In the genomic region with DNA sequence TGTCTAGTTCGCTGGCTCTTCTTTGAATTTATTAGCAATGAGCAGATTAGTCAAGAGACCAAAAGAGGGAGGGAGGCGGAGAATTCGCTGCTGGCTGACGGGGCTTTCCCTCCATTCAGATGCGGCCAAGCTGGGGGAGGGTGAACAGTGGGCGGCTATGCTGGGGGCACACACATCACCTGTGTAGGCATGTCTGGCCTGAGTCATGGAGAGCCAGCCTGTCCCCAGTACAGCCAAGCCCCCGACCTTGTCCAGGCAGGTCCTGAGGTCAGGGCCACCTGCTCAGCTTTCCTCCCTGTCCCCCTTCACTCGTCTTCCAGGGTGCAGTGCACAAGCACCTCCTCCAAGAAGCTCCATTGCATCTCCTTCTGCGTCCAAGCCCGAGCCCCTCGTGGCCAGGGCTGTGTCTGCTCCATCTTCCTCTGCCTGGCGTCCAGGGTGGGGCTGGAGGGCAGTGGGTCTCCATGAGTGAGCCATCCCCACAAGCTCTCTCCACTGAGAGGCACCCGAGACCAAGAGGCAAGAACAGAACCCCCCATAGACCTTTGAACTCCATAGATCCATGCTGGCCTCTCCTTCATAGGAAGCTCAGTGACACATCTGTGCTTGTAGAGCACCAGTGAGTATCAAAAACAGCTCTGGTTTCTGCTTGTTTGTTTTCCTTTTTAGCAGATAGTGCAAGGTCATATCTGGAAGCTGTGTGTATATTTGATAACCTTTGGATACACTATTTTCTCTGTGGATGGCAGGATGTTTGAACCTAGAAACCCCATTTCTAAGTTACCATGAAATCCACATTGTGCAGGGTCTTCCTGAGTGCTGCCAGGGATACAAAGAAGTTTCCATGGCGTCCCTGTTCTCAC, we compare ENCODE assay signal across 1 cellular context.
TF ChIP-seq lines count a peak whose summit lies in the region.

No MANE protein-coding gene starts in this region.

TF ChIP-seq in HepG2, 621 proteins besides CTCF, POLR2A, EP300 and RAD21 (continued from another document and continues in another):
- TF ChIP-seq, protein P1, sequence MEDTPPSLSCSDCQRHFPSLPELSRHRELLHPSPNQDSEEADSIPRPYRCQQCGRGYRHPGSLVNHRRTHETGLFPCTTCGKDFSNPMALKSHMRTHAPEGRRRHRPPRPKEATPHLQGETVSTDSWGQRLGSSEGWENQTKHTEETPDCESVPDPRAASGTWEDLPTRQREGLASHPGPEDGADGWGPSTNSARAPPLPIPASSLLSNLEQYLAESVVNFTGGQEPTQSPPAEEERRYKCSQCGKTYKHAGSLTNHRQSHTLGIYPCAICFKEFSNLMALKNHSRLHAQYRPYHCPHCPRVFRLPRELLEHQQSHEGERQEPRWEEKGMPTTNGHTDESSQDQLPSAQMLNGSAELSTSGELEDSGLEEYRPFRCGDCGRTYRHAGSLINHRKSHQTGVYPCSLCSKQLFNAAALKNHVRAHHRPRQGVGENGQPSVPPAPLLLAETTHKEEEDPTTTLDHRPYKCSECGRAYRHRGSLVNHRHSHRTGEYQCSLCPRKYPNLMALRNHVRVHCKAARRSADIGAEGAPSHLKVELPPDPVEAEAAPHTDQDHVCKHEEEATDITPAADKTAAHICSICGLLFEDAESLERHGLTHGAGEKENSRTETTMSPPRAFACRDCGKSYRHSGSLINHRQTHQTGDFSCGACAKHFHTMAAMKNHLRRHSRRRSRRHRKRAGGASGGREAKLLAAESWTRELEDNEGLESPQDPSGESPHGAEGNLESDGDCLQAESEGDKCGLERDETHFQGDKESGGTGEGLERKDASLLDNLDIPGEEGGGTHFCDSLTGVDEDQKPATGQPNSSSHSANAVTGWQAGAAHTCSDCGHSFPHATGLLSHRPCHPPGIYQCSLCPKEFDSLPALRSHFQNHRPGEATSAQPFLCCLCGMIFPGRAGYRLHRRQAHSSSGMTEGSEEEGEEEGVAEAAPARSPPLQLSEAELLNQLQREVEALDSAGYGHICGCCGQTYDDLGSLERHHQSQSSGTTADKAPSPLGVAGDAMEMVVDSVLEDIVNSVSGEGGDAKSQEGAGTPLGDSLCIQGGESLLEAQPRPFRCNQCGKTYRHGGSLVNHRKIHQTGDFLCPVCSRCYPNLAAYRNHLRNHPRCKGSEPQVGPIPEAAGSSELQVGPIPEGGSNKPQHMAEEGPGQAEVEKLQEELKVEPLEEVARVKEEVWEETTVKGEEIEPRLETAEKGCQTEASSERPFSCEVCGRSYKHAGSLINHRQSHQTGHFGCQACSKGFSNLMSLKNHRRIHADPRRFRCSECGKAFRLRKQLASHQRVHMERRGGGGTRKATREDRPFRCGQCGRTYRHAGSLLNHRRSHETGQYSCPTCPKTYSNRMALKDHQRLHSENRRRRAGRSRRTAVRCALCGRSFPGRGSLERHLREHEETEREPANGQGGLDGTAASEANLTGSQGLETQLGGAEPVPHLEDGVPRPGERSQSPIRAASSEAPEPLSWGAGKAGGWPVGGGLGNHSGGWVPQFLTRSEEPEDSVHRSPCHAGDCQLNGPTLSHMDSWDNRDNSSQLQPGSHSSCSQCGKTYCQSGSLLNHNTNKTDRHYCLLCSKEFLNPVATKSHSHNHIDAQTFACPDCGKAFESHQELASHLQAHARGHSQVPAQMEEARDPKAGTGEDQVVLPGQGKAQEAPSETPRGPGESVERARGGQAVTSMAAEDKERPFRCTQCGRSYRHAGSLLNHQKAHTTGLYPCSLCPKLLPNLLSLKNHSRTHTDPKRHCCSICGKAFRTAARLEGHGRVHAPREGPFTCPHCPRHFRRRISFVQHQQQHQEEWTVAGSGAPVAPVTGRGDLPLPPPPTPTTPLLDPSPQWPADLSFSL (CRISPR knock-in tag; IDR thresholded peaks at IDR 0.05) = no peak
- no peak for TF ChIP-seq ZNF790 (CRISPR knock-in tag; IDR thresholded peaks at IDR 0.05; ENCODE audit: borderline replicate concordance)
- TF ChIP-seq ZNF251 (CRISPR knock-in tag; IDR thresholded peaks at IDR 0.05) = no peak
- TF ChIP-seq SAFB2 (CRISPR knock-in tag; IDR thresholded peaks at IDR 0.05; ENCODE audit: borderline replicate concordance, low read depth) = no peak; the same call in 1 of the 2 replicates
- no peak for TF ChIP-seq MZF1 (CRISPR knock-in tag; IDR thresholded peaks at IDR 0.05; ENCODE audit: borderline replicate concordance)
- TF ChIP-seq NRL (CRISPR knock-in tag; IDR thresholded peaks at IDR 0.05; ENCODE audit: borderline replicate concordance) = peak; percentile 53; the same call in 1 of the 2 replicates
- TF ChIP-seq, protein P2, sequence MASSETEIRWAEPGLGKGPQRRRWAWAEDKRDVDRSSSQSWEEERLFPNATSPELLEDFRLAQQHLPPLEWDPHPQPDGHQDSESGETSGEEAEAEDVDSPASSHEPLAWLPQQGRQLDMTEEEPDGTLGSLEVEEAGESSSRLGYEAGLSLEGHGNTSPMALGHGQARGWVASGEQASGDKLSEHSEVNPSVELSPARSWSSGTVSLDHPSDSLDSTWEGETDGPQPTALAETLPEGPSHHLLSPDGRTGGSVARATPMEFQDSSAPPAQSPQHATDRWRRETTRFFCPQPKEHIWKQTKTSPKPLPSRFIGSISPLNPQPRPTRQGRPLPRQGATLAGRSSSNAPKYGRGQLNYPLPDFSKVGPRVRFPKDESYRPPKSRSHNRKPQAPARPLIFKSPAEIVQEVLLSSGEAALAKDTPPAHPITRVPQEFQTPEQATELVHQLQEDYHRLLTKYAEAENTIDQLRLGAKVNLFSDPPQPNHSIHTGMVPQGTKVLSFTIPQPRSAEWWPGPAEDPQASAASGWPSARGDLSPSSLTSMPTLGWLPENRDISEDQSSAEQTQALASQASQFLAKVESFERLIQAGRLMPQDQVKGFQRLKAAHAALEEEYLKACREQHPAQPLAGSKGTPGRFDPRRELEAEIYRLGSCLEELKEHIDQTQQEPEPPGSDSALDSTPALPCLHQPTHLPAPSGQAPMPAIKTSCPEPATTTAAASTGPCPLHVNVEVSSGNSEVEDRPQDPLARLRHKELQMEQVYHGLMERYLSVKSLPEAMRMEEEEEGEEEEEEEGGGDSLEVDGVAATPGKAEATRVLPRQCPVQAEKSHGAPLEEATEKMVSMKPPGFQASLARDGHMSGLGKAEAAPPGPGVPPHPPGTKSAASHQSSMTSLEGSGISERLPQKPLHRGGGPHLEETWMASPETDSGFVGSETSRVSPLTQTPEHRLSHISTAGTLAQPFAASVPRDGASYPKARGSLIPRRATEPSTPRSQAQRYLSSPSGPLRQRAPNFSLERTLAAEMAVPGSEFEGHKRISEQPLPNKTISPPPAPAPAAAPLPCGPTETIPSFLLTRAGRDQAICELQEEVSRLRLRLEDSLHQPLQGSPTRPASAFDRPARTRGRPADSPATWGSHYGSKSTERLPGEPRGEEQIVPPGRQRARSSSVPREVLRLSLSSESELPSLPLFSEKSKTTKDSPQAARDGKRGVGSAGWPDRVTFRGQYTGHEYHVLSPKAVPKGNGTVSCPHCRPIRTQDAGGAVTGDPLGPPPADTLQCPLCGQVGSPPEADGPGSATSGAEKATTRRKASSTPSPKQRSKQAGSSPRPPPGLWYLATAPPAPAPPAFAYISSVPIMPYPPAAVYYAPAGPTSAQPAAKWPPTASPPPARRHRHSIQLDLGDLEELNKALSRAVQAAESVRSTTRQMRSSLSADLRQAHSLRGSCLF (CRISPR knock-in tag; IDR thresholded peaks at IDR 0.05; ENCODE audit: borderline replicate concordance) = no peak
- TF ChIP-seq BRCA1 (CRISPR knock-in tag; IDR thresholded peaks at IDR 0.05) = no peak
- TF ChIP-seq GFI1 (CRISPR knock-in tag; IDR thresholded peaks at IDR 0.05; ENCODE audit: borderline replicate concordance) = peak; percentile 73
- TF ChIP-seq ZNF598 (CRISPR knock-in tag; IDR thresholded peaks at IDR 0.05; ENCODE audit: borderline replicate concordance) = no peak
- TF ChIP-seq FOXO1 (CRISPR knock-in tag; IDR thresholded peaks at IDR 0.05) = peak; percentile 87
- peak; percentile 43; the same call in 1 of the 2 replicates for TF ChIP-seq KLF6 (CRISPR knock-in tag; IDR thresholded peaks at IDR 0.05)
- no peak for TF ChIP-seq ZNF12 (CRISPR knock-in tag; IDR thresholded peaks at IDR 0.05)
- peak; percentile 25 for TF ChIP-seq JARID2 (CRISPR knock-in tag; IDR thresholded peaks at IDR 0.05; ENCODE audit: insufficient replicate concordance)
- no peak for TF ChIP-seq HNRNPLL (IDR thresholded peaks at IDR 0.05; ENCODE audit: low read depth, low read length, poor library complexity, severe bottlenecking)
- peak; percentile 91 for TF ChIP-seq HNF4G (IDR thresholded peaks at IDR 0.05; ENCODE audit: borderline replicate concordance, low read depth, low read length)
- TF ChIP-seq HNF4G (CRISPR knock-in tag; IDR thresholded peaks at IDR 0.05; ENCODE audit: borderline replicate concordance, low read depth) = peak; percentile 97
- peak in 1 of 2 experiments; percentile 75; a peak in 1 of 4 replicates for TF ChIP-seq KLF16 (CRISPR knock-in tag; IDR thresholded peaks at IDR 0.05)
- TF ChIP-seq, protein P3, sequence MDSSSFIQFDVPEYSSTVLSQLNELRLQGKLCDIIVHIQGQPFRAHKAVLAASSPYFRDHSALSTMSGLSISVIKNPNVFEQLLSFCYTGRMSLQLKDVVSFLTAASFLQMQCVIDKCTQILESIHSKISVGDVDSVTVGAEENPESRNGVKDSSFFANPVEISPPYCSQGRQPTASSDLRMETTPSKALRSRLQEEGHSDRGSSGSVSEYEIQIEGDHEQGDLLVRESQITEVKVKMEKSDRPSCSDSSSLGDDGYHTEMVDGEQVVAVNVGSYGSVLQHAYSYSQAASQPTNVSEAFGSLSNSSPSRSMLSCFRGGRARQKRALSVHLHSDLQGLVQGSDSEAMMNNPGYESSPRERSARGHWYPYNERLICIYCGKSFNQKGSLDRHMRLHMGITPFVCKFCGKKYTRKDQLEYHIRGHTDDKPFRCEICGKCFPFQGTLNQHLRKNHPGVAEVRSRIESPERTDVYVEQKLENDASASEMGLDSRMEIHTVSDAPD (CRISPR knock-in tag; IDR thresholded peaks at IDR 0.05) = 0 out of 2 replicates have a peak, but pooled peaks have one; percentile 45
- TF ChIP-seq ZKSCAN5 (CRISPR knock-in tag; IDR thresholded peaks at IDR 0.05) = no peak
- TF ChIP-seq MYNN (CRISPR knock-in tag; IDR thresholded peaks at IDR 0.05; ENCODE audit: low read depth) = no peak
- peak; percentile 21 for TF ChIP-seq PHF5A (CRISPR knock-in tag; IDR thresholded peaks at IDR 0.05; ENCODE audit: low read depth, unreplicated experiment)
- no peak for TF ChIP-seq ZNF446 (CRISPR knock-in tag; IDR thresholded peaks at IDR 0.05)
- TF ChIP-seq, protein P4, sequence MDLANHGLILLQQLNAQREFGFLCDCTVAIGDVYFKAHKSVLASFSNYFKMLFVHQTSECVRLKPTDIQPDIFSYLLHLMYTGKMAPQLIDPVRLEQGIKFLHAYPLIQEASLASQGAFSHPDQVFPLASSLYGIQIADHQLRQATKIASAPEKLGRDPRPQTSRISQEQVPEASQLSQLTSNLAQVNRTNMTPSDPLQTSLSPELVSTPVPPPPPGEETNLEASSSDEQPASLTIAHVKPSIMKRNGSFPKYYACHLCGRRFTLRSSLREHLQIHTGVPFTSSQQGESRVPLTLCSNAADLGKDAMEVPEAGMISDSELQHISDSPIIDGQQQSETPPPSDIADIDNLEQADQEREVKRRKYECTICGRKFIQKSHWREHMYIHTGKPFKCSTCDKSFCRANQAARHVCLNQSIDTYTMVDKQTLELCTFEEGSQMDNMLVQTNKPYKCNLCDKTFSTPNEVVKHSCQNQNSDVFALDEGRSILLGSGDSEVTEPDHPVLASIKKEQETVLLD (CRISPR knock-in tag; IDR thresholded peaks at IDR 0.05; ENCODE audit: low read depth) = no peak
- no peak for TF ChIP-seq ZNF660 (CRISPR knock-in tag; IDR thresholded peaks at IDR 0.05; ENCODE audit: borderline replicate concordance, low read depth)
- no peak for TF ChIP-seq SRY (CRISPR knock-in tag; IDR thresholded peaks at IDR 0.05)
- TF ChIP-seq ZBTB8A (CRISPR knock-in tag; IDR thresholded peaks at IDR 0.05; ENCODE audit: borderline replicate concordance, low read depth) = 0 out of 2 replicates have a peak, but pooled peaks have one; percentile 56
- TF ChIP-seq, protein P5, sequence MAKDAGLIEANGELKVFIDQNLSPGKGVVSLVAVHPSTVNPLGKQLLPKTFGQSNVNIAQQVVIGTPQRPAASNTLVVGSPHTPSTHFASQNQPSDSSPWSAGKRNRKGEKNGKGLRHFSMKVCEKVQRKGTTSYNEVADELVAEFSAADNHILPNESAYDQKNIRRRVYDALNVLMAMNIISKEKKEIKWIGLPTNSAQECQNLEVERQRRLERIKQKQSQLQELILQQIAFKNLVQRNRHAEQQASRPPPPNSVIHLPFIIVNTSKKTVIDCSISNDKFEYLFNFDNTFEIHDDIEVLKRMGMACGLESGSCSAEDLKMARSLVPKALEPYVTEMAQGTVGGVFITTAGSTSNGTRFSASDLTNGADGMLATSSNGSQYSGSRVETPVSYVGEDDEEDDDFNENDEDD (CRISPR knock-in tag; IDR thresholded peaks at IDR 0.05; ENCODE audit: borderline replicate concordance) = no peak
- no peak for TF ChIP-seq ZNF83 (CRISPR knock-in tag; IDR thresholded peaks at IDR 0.05; ENCODE audit: borderline replicate concordance)
- TF ChIP-seq, protein P6, sequence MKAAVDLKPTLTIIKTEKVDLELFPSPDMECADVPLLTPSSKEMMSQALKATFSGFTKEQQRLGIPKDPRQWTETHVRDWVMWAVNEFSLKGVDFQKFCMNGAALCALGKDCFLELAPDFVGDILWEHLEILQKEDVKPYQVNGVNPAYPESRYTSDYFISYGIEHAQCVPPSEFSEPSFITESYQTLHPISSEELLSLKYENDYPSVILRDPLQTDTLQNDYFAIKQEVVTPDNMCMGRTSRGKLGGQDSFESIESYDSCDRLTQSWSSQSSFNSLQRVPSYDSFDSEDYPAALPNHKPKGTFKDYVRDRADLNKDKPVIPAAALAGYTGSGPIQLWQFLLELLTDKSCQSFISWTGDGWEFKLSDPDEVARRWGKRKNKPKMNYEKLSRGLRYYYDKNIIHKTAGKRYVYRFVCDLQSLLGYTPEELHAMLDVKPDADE (CRISPR knock-in tag; IDR thresholded peaks at IDR 0.05) = no peak
- no peak for TF ChIP-seq ZNF235 (CRISPR knock-in tag; IDR thresholded peaks at IDR 0.05; ENCODE audit: borderline replicate concordance)
- TF ChIP-seq SUZ12 (IDR thresholded peaks at IDR 0.05; ENCODE audit: low read depth, low read length) = no peak
- TF ChIP-seq ONECUT2 (CRISPR knock-in tag; IDR thresholded peaks at IDR 0.05) = peak; percentile 80
- TF ChIP-seq KMT2A (CRISPR knock-in tag; IDR thresholded peaks at IDR 0.05) = no peak
- TF ChIP-seq ZNF274 (CRISPR knock-in tag; IDR thresholded peaks at IDR 0.05) = no peak
- TF ChIP-seq, protein P7, sequence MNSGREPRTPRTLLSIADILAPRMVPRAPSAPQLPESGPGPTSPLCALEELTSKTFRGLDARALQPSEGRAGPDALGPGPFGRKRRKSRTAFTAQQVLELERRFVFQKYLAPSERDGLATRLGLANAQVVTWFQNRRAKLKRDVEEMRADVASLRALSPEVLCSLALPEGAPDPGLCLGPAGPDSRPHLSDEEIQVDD (CRISPR knock-in tag; IDR thresholded peaks at IDR 0.05; ENCODE audit: borderline replicate concordance) = no peak
- TF ChIP-seq, protein P8, sequence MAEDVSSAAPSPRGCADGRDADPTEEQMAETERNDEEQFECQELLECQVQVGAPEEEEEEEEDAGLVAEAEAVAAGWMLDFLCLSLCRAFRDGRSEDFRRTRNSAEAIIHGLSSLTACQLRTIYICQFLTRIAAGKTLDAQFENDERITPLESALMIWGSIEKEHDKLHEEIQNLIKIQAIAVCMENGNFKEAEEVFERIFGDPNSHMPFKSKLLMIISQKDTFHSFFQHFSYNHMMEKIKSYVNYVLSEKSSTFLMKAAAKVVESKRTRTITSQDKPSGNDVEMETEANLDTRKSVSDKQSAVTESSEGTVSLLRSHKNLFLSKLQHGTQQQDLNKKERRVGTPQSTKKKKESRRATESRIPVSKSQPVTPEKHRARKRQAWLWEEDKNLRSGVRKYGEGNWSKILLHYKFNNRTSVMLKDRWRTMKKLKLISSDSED (CRISPR knock-in tag; IDR thresholded peaks at IDR 0.05) = no peak; the same call in 1 of the 2 replicates
